ENCODE assay signal across 1 cellular context in genomic region chr1:153922838-153923652, GRCh38.
A peak's percentile ranks its signal among the peaks of the same experiment; 100 is the strongest.
TF ChIP-seq lines count a peak whose summit lies in the region.

GATAD2B (minus strand) TSS chr1:153922972; CDS start chr1:153828347, 94,625 bp downstream.

TF ChIP-seq in K562, 482 proteins besides CTCF, POLR2A, EP300 and RAD21 (continued from another document):
- TF ChIP-seq FOSL1 (tag; conservative IDR thresholded peaks at IDR 0.05) (peak; percentile 11; the same call in 1 of the 2 replicates), ZNF583 (CRISPR knock-in tag; IDR thresholded peaks at IDR 0.05) (no peak; the same call in 1 of the 2 replicates), BHLHE40 (IDR thresholded peaks at IDR 0.05; ENCODE audit: low read length) (peak; percentile 7; the same call in 1 of the 2 replicates), SRF (CRISPR knock-in tag; IDR thresholded peaks at IDR 0.05) (0 out of 4 replicates have a peak, but pooled peaks of 1 of the 2 experiments have one; percentile 39), ZFPM2 (CRISPR knock-in tag; IDR thresholded peaks at IDR 0.05) (no peak), ETS1 (conservative IDR thresholded peaks at IDR 0.05; ENCODE audit: control insufficient read depth, low read depth, low read length) (no peak), MLLT1 (IDR thresholded peaks at IDR 0.05) (peak; percentile 27 to 87; a peak in 2 of 4 replicates), SAP30 (IDR thresholded peaks at IDR 0.05; ENCODE audit: borderline replicate concordance, insufficient read depth, low read depth, low read length, poor library complexity, severe bottlenecking) (peak; percentile 25), NFYB (IDR thresholded peaks at IDR 0.05; ENCODE audit: extremely low read depth, insufficient read length) (peak; percentile 96), CHD2 (IDR thresholded peaks at IDR 0.05; ENCODE audit: low read depth, low read length) (peak; percentile 86), ZNF511 (CRISPR knock-in tag; IDR thresholded peaks at IDR 0.05) (peak; percentile 39; the same call in 1 of the 2 replicates), FOXK1 (CRISPR knock-in tag; IDR thresholded peaks at IDR 0.05; ENCODE audit: borderline replicate concordance) (0 out of 2 replicates have a peak, but pooled peaks have one; percentile 14), C11orf30 (IDR thresholded peaks at IDR 0.05; ENCODE audit: low read depth) (0 out of 2 replicates have a peak, but pooled peaks have one; percentile 17), EP400 (IDR thresholded peaks at IDR 0.05) (peak; percentile 74), SMC3 (conservative IDR thresholded peaks at IDR 0.05; ENCODE audit: insufficient read depth, low read depth, low read length) (0 out of 2 replicates have a peak, but pooled peaks have one; percentile 2), ZBTB7A (IDR thresholded peaks at IDR 0.05; ENCODE audit: borderline replicate concordance, control insufficient read depth, low read depth, low read length) (peak; percentile 81; the same call in 1 of the 2 replicates), MAZ (CRISPR knock-in tag; conservative IDR thresholded peaks at IDR 0.05 in 1 of 2, IDR thresholded peaks at IDR 0.05 in 1 of 2) (peak in 1 of 2 experiments; percentile 55; a peak in 3 of 4 replicates), ZNF384 (IDR thresholded peaks at IDR 0.05; ENCODE audit: low read depth, low read length) (peak; percentile 85), ZBTB33 (CRISPR knock-in tag; IDR thresholded peaks at IDR 0.05) (0 out of 2 replicates have a peak, but pooled peaks have one; percentile 12)
- TF ChIP-seq, protein P1, sequence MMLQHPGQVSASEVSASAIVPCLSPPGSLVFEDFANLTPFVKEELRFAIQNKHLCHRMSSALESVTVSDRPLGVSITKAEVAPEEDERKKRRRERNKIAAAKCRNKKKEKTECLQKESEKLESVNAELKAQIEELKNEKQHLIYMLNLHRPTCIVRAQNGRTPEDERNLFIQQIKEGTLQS (IDR thresholded peaks at IDR 0.05) = no peak
- TF ChIP-seq, protein P1 (CRISPR knock-in tag; conservative IDR thresholded peaks at IDR 0.05) = 0 out of 2 replicates have a peak, but pooled peaks have one; percentile 63
